In genomic region chr16:13561276-13561675, GRCh38 we compare ENCODE assay signal across 23 cellular contexts.
"Had no signal": no experiment of that assay in that cellular context is flagged by ENCODE, and none has a peak within 500 bp of the region (broad histone marks: within the 10 kb centered on the region; RNA-seq: fewer than 3 reads in every experiment).

No MANE protein-coding gene starts in this region.

- H3K9me3 Mint-ChIP-seq: IgD-negative memory B cell had no signal

- H3K9ac ChIP-seq: KMS-11 had no signal

- H3K27me3 Mint-ChIP-seq: IgD-negative memory B cell had no signal

- H3K36me3 ChIP-seq: SJSA1 had no signal

- H3K9me3 ChIP-seq: SJSA1 had no signal

- H3K4me3 ChIP-seq: K562, SJSA1, SK-N-MC had no signal

- H3K4me1 Mint-ChIP-seq: IgD-negative memory B cell had no signal

- H3K4me1 ChIP-seq: SJSA1 had no signal

- H3K4me2 ChIP-seq: KMS-11 had no signal

- H3K27ac ChIP-seq: HL-60, KMS-11, SJSA1, SK-N-MC had no signal

- H3K36me3 Mint-ChIP-seq: IgD-negative memory B cell had no signal

- ATAC-seq: K562 had no signal

- H3K4me3 Mint-ChIP-seq: IgD-negative memory B cell had no signal

- DNase-seq: Kasumi-1, MM.1S, NCI-H1092 treated with DMSO at 0.1 percent for 48 hours, NCI-H1436, NCI-H187, NCI-H2029, NCI-H2081 treated with DMSO at 0.1 percent for 48 hours, NCI-H2171, NCI-H226, NCI-H446, NCI-H510A, NCI-H524 treated with DMSO at 0.1 percent for 48 hours, NCI-H69, NCI-H774, Right ventricle myocardium superior, RPMI8226, SIG-M5 had no signal

- H3K27ac Mint-ChIP-seq: IgD-negative memory B cell had no signal
